8 cellular contexts compared by ENCODE assay signal in genomic region chr9:97615439-97616072, GRCh38. TPM values are rescaled to one million over a fixed set of nuclear protein-coding genes. Genes with fewer than 3 reads are reported as not detected.
DNase-seq lines count a peak whose midpoint lies in the region; ATAC-seq and TF ChIP-seq lines count a peak whose summit lies in the region.

No MANE protein-coding gene starts in this region.

- peaks cover 11 to 53% (median 48%) of the 10 kb centered on the region in 3 donors for H3K36me3 ChIP-seq in tibial artery

- no peak for ATAC-seq in HG02571 (IDR thresholded peaks at IDR 0.05; ENCODE audit: unreplicated experiment)

- in situ Hi-C loops in GM13976 (cut with MboI; ENCODE audit: low sequenced_read_pairs, unreplicated experiment), result loop anchor here (5.0 to 25.0 kb wide), 3 partner anchors 148 to 753 kb away; partner anchors contain the start of gene ZNF782

- DNase-seq in AG08396 (ENCODE audit: low spot score) (peak; percentile 54), GM13976 (ENCODE audit: low spot score) (peak; percentile 64), NCI-H2196 (lab: John Stamatoyannopoulos, UW; ENCODE audit: unreplicated experiment) (peak; percentile 74), epidermal melanocyte (ENCODE audit: insufficient read length, low spot score) (peak; percentile 82), myocyte (ENCODE audit: low read depth) (peak; percentile 71), tibial artery (peak in 1 of 2 donors; percentile 69)
- peak; percentile 50 for DNase-seq in activated CD4-positive, alpha-beta T cell treated with anti-CD3 and anti-CD28 coated beads, Interleukin-2, amount 50 U/mL, for 1 hour

- no peak overlapping the region for H3K4me3 ChIP-seq in tibial artery

- peaks cover 0 to 7% (median 1%) of the 10 kb centered on the region in 4 donors for H3K4me1 ChIP-seq in tibial artery

- peak overlapping the region in 1 of 2 donors; percentile 16 for H3K27ac ChIP-seq in tibial artery

- H3K27me3 ChIP-seq in tibial artery, result no peaks in the 10 kb centered on the region

- intact Hi-C loops in tibial artery (cut with DNase I; ENCODE audit: low total_unique reads), result loop anchor here (5.0 to 10.0 kb wide), 2 partner anchors 148 to 761 kb away; partner anchors contain the start of gene ZNF782

- H3K9me3 ChIP-seq in tibial artery, result no peaks in the 10 kb centered on the region

- TF ChIP-seq CTCF in GM13976 (IDR thresholded peaks at IDR 0.05; ENCODE audit: borderline replicate concordance, control extremely low read depth, extremely low read depth, insufficient read depth, missing control alignments), result peak; percentile 83
- TF ChIP-seq CTCF in tibial artery (IDR thresholded peaks at IDR 0.05), result peak; percentile 79 to 85

RNA-seq across cellular contexts. Expression of gene TSTD2, which starts 17.6 kb away (rescaled TPM):
- 20.2 and 20.5 TPM in 2 replicates for total RNA-seq in myocyte
- 14.3 TPM for polyA plus RNA-seq in myocyte (2012)

RNA-seq across cellular contexts. Expression of gene NCBP1, which starts 18.1 kb away (rescaled TPM):
- total RNA-seq in myocyte, result 37.4 and 39.3 TPM in 2 replicates
- polyA plus RNA-seq in myocyte (2012), result 15.8 TPM
